Comparison of ENCODE assay signal across 8 cellular contexts in the genomic region with DNA sequence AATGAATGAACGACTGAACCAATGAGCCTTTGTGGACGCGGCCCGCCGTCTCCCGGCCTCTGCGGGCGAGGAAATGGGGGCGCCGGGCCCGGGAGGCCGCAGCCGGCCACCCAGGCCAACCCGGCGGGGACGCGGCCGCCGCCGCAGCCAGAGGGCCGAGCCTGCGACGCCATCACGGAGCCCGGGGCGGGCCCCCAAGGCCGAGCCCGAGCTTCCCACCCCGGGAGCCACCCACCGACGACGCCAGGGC. TPM values are rescaled to one million over a fixed set of nuclear protein-coding genes. Genes with fewer than 3 reads are reported as not detected.
DNase-seq lines count a peak whose midpoint lies in the region; ATAC-seq, FAIRE-seq and TF ChIP-seq lines count a peak whose summit lies in the region.

No MANE protein-coding gene starts in this region.

- BruUV-seq in K562 (replicated peaks; lab: Mats Ljungman, UMichigan) = no TSS peak

- DNase-seq in AG04450 (ENCODE audit: low read depth, low spot score) (no peak), K562 (ENCODE audit: extremely low read depth in 1 of 4, low spot score in 3 of 4) (no peak), NCI-H1092 (lab: John Stamatoyannopoulos, UW) (no peak), HuH-7.5 (ENCODE audit: low spot score) (no peak), NCI-H2227 treated with DMSO at 0.1 percent for 48 hours (lab: John Stamatoyannopoulos, UW) (no peak)

- H3K27ac ChIP-seq in AG04450 (ENCODE audit: low read depth, low read length) = peak overlapping the region; percentile 68
- H3K27ac ChIP-seq in HEK293 (ENCODE audit: extremely low read depth, low read depth, low read length) = peak overlapping the region; percentile 94
- H3K27ac ChIP-seq in K562 (ENCODE audit: extremely low read depth, low read depth, low read length) = peak overlapping the region; percentile 99
- H3K27ac ChIP-seq in mucosa of rectum (ENCODE audit: low read depth in 2 of 2, low read length in 2 of 2) = peak overlapping the region; percentile 91

- H3K4me3 ChIP-seq in AG04450 (ENCODE audit: low read depth, low read length) (peak overlapping the region; percentile 85), HEK293 (ENCODE audit: low read depth, low read length) (peak overlapping the region; percentile 68), K562 (peak overlapping the region; percentile 98), mucosa of rectum (ENCODE audit: low read length in 2 of 2) (peak overlapping the region; percentile 89 to 99)

- TF ChIP-seq RAD21 in K562 (CRISPR knock-in tag; conservative IDR thresholded peaks at IDR 0.05 in 1 of 2, IDR thresholded peaks at IDR 0.05 in 1 of 2) = no peak

- no peak for TF ChIP-seq EP300 in K562 (IDR thresholded peaks at IDR 0.05; ENCODE audit: low read length)

- peak overlapping the region; percentile 88 for H3K4me2 ChIP-seq in K562 (ENCODE audit: insufficient read depth, low read length)

- H3K79me2 ChIP-seq in K562 (ENCODE audit: control insufficient read depth, insufficient read depth, low read length) = peaks cover 88% of the 10 kb centered on the region

- ATAC-seq in K562 = peak; percentile 25
- ATAC-seq in GM18498 (IDR thresholded peaks at IDR 0.05; ENCODE audit: unreplicated experiment) = no peak

- peak overlapping the region; percentile 100; the same call in 1 of the 2 replicates for H2AFZ ChIP-seq in K562 (ENCODE audit: low read depth, low read length)

- H3K27me3 ChIP-seq in AG04450 (ENCODE audit: control insufficient read depth, insufficient read depth, low read length) = no peaks in the 10 kb centered on the region
- H3K27me3 ChIP-seq in K562 (ENCODE audit: control insufficient read depth in 2 of 2, insufficient read depth in 2 of 2, low read length in 2 of 2) = no peaks in the 10 kb centered on the region
- H3K27me3 ChIP-seq in mucosa of rectum (ENCODE audit: control insufficient read depth in 2 of 2, insufficient read depth in 2 of 2, low read length in 2 of 2) = no peaks in the 10 kb centered on the region

- WGBS in K562 (ENCODE audit: insufficient coverage, low coverage, missing lambda C conversion rate) = 0% methylated on average over 3 of the region's 32 CpGs

- POLR2A ChIA-PET in AG04450 (lab: Yijun Ruan, JAX) = no interaction called here
- POLR2A ChIA-PET in HEK293 (lab: Yijun Ruan, JAX) = interaction anchor here (0.5 kb wide), 1 partner anchor 109 kb away, joined by 3 read pairs; no protein-coding TSS in a partner anchor
- POLR2A ChIA-PET in K562 (lab: Yijun Ruan, JAX) = no interaction called here

- H3K4me1 ChIP-seq in HEK293 (ENCODE audit: control insufficient read depth, insufficient read depth, low read length) = no peaks in the 10 kb centered on the region
- H3K4me1 ChIP-seq in K562 (replicated peaks in 1 of 2; ENCODE audit: control insufficient read depth in 2 of 2, insufficient read depth in 2 of 2, low read length in 2 of 2) = peaks cover 4 to 30% of the 10 kb centered on the region in 2 experiments; a peak in 3 of 5 replicates
- peaks cover 9 to 15% of the 10 kb centered on the region in 2 donors for H3K4me1 ChIP-seq in mucosa of rectum (ENCODE audit: control insufficient read depth in 2 of 2, insufficient read depth in 2 of 2, low read length in 2 of 2)

- no peak for TF ChIP-seq CTCF in AG04450 (IDR thresholded peaks at IDR 0.05; ENCODE audit: low read depth, low read length)
- no peak for TF ChIP-seq CTCF in HEK293 (tag by site-specific recombination; IDR thresholded peaks at IDR 0.05)
- no peak for TF ChIP-seq CTCF in K562 (IDR thresholded peaks at IDR 0.05 in 2 of 3, conservative IDR thresholded peaks at IDR 0.05 in 1 of 3; ENCODE audit: insufficient read depth in 2 of 3, low read depth in 1 of 3, low read length in 3 of 3)

- in situ Hi-C loops in K562 (cut with MboI) = no loop called here

- H3K36me3 ChIP-seq in HEK293 (ENCODE audit: control insufficient read depth in 2 of 2, insufficient read depth in 1 of 2, low read length in 2 of 2) = peaks cover 30 to 56% of the 10 kb centered on the region in 2 experiments
- peaks cover 63% of the 10 kb centered on the region for H3K36me3 ChIP-seq in K562 (ENCODE audit: control insufficient read depth, insufficient read depth, low read length)
- H3K36me3 ChIP-seq in mucosa of rectum (ENCODE audit: control insufficient read depth in 2 of 2, insufficient read depth in 2 of 2, low read length in 2 of 2) = peaks cover 10 to 15% of the 10 kb centered on the region in 2 donors

- no peak for TF ChIP-seq POLR2A in K562 (conservative IDR thresholded peaks at IDR 0.05)

- H4K20me1 ChIP-seq in K562 (replicated peaks; ENCODE audit: control insufficient read depth, insufficient read depth, low read length) = no peaks in the 10 kb centered on the region; the same call in 1 of the 2 replicates

- H3K9me1 ChIP-seq in K562 (ENCODE audit: control insufficient read depth, insufficient read depth, low read length) = no peaks in the 10 kb centered on the region

- H3K9ac ChIP-seq in K562 (ENCODE audit: insufficient read depth in 1 of 2, low read depth in 2 of 2, low read length in 2 of 2) (peak overlapping the region; percentile 95 to 99), mucosa of rectum (ENCODE audit: low read depth in 1 of 2, low read length in 2 of 2) (peak overlapping the region; percentile 68 to 91)

- FAIRE-seq in K562 (lab: Jason Lieb, UNC) = no peak

- intact Hi-C loops in K562 (cut with micrococcal nuclease) = loop anchor here (2.0 kb wide), 1 partner anchor 72 kb away; no protein-coding TSS in a partner anchor

- CTCF ChIA-PET in AG04450 (lab: Charles Lee) = interaction anchor here (0.6 kb wide), 1 partner anchor 153 kb away, joined by 3 read pairs; no protein-coding TSS in a partner anchor
- CTCF ChIA-PET in HEK293 (lab: Yijun Ruan, JAX) = no interaction called here
- CTCF ChIA-PET in K562 (lab: Yijun Ruan, JAX; ENCODE audit: low intra/inter-chr PET ratio) = no interaction called here

- H3K9me3 ChIP-seq in AG04450 (ENCODE audit: control insufficient read depth, insufficient read depth, low read length) (peaks cover 6% of the 10 kb centered on the region; the same call in 1 of the 2 replicates), HEK293 (ENCODE audit: control insufficient read depth, insufficient read depth, low read depth, low read length) (no peaks in the 10 kb centered on the region), K562 (replicated peaks; ENCODE audit: control insufficient read depth, insufficient read depth, low read depth, low read length) (0 out of 2 replicates have a peak, but pooled peaks cover 4% of the 10 kb centered on the region), mucosa of rectum (ENCODE audit: control insufficient read depth in 2 of 2, low read length in 2 of 2) (no peaks in the 10 kb centered on the region)

RNA-seq across cellular contexts. Expression of a gene that starts 0.2 kb away (rescaled TPM):
- polyA plus RNA-seq in AG04450 (2011; rRNA removed) = 39.2 and 44.2 TPM in 2 replicates
- polyA minus RNA-seq in AG04450 (2011; rRNA and poly(A)+ RNA removed) = 24.9 and 29.3 TPM in 2 replicates
- 383 and 414 TPM in 2 replicates for total RNA-seq in K562 (2011; cell fraction: chromatin; rRNA removed; ENCODE audit: low replicate concordance)
- 210 and 215 TPM in 2 replicates for total RNA-seq in K562 (2011; cell fraction: nucleolus; rRNA removed)
- total RNA-seq in K562 (2011; cell fraction: nucleoplasm; rRNA removed) = 214 and 219 TPM in 2 replicates
- 50.6 and 61.7 TPM in 2 replicates for total RNA-seq in K562 (2014; rRNA removed)
- total RNA-seq in K562 (2014; rRNA removed; fragmentation: Illumina TruSeq; extraction: Trizol) = 63.1 and 70.8 TPM in 2 replicates
- total RNA-seq in K562 (2015; rRNA removed; fragmentation: Illumina TruSeq; extraction: Trizol) = 60.5 and 61.8 TPM in 2 replicates
- 96.4 and 97.5 TPM in 2 replicates for total RNA-seq in K562 (2021)
- polyA plus RNA-seq in K562 (2011; rRNA removed) = 101 and 135 TPM in 2 replicates
- polyA plus RNA-seq in K562 (2011; cell fraction: cytosol; rRNA removed) = 49.7 and 83.6 TPM in 2 replicates
- polyA plus RNA-seq in K562 (2011; cell fraction: nucleus; rRNA removed) = 318 and 368 TPM in 2 replicates
- 73.8 and 103 TPM in 2 replicates for polyA plus RNA-seq in K562 (2012)
- 82.8 and 89.9 TPM in 2 replicates for polyA plus RNA-seq in K562 (2014; fragmentation: Illumina TruSeq; extraction: Trizol)
- polyA plus RNA-seq in K562 (2014; fragmentation: Nextera tagmentation; extraction: Ambion mirVana) = 10 to 100 TPM; 13.1 to 22.6 TPM
- 93.0 and 120 TPM in 2 replicates for polyA plus RNA-seq in K562 (2014; rRNA removed)
- polyA minus RNA-seq in K562 (2011; rRNA and poly(A)+ RNA removed) = 58.5 and 77.2 TPM in 2 replicates
- polyA minus RNA-seq in K562 (2011; cell fraction: cytosol; rRNA and poly(A)+ RNA removed) = 32.1 and 32.5 TPM in 2 replicates
- 80.9 and 135 TPM in 2 replicates for polyA minus RNA-seq in K562 (2011; cell fraction: nucleus; rRNA and poly(A)+ RNA removed)

RNA-seq across cellular contexts. Expression of a gene that starts 0.3 kb away (rescaled TPM):
- 18.9 and 26.4 TPM in 2 replicates for polyA plus RNA-seq in AG04450 (2011; rRNA removed)
- polyA minus RNA-seq in AG04450 (2011; rRNA and poly(A)+ RNA removed) = 26.9 and 38.1 TPM in 2 replicates
- total RNA-seq in K562 (2011; cell fraction: chromatin; rRNA removed; ENCODE audit: low replicate concordance) = 30.4 and 88.7 TPM in 2 replicates
- 63.9 and 75.1 TPM in 2 replicates for total RNA-seq in K562 (2011; cell fraction: nucleolus; rRNA removed)
- 40.5 and 41.2 TPM in 2 replicates for total RNA-seq in K562 (2011; cell fraction: nucleoplasm; rRNA removed)
- 93.4 and 116 TPM in 2 replicates for total RNA-seq in K562 (2014; rRNA removed)
- 25.9 and 40.9 TPM in 2 replicates for total RNA-seq in K562 (2014; rRNA removed; fragmentation: Illumina TruSeq; extraction: Trizol)
- total RNA-seq in K562 (2015; rRNA removed; fragmentation: Illumina TruSeq; extraction: Trizol) = 62.3 and 63.9 TPM in 2 replicates
- 69.2 and 73.4 TPM in 2 replicates for total RNA-seq in K562 (2021)
- polyA plus RNA-seq in K562 (2011; rRNA removed) = 38.1 and 47.1 TPM in 2 replicates
- 48.2 and 88.3 TPM in 2 replicates for polyA plus RNA-seq in K562 (2011; cell fraction: cytosol; rRNA removed)
- polyA plus RNA-seq in K562 (2011; cell fraction: nucleus; rRNA removed) = 48.6 and 65.2 TPM in 2 replicates
- polyA plus RNA-seq in K562 (2012) = 53.4 and 54.5 TPM in 2 replicates
- polyA plus RNA-seq in K562 (2014; fragmentation: Illumina TruSeq; extraction: Trizol) = 63.6 and 75.5 TPM in 2 replicates
- 1 to 10 TPM; 2.1 to 5.4 TPM for polyA plus RNA-seq in K562 (2014; fragmentation: Nextera tagmentation; extraction: Ambion mirVana)
- polyA plus RNA-seq in K562 (2014; rRNA removed) = 65.4 and 76.3 TPM in 2 replicates
- 23.4 and 39.5 TPM in 2 replicates for polyA minus RNA-seq in K562 (2011; rRNA and poly(A)+ RNA removed)
- 50.9 and 61.3 TPM in 2 replicates for polyA minus RNA-seq in K562 (2011; cell fraction: cytosol; rRNA and poly(A)+ RNA removed)
- polyA minus RNA-seq in K562 (2011; cell fraction: nucleus; rRNA and poly(A)+ RNA removed) = 25.5 and 25.7 TPM in 2 replicates

RNA-seq across cellular contexts. Expression of a gene that starts 30.7 kb away (rescaled TPM):
- polyA plus RNA-seq in AG04450 (2011; rRNA removed) (3.7 and 4.8 TPM in 2 replicates), K562 (2011; rRNA removed) (17.0 and 19.4 TPM in 2 replicates), K562 (2014; fragmentation: Illumina TruSeq; extraction: Trizol) (16.4 and 23.3 TPM in 2 replicates), K562 (2014; fragmentation: Nextera tagmentation; extraction: Ambion mirVana) (1 to 10 TPM in 1 of 2 experiments, under 1 TPM in 1; 0.59 to 2.0 TPM), K562 (2014; rRNA removed) (24.7 and 25.5 TPM in 2 replicates)
- polyA minus RNA-seq in AG04450 (2011; rRNA and poly(A)+ RNA removed) = 4.8 and 8.8 TPM in 2 replicates
- 32.0 and 85.4 TPM in 2 replicates for total RNA-seq in K562 (2011; cell fraction: chromatin; rRNA removed; ENCODE audit: low replicate concordance)
- total RNA-seq in K562 (2011; cell fraction: nucleolus; rRNA removed) = 50.1 and 57.7 TPM in 2 replicates
- 45.2 and 57.4 TPM in 2 replicates for total RNA-seq in K562 (2011; cell fraction: nucleoplasm; rRNA removed)
- total RNA-seq in K562 (2014; rRNA removed) (14.1 and 15.1 TPM in 2 replicates), K562 (2014; rRNA removed; fragmentation: Illumina TruSeq; extraction: Trizol) (7.9 and 10.5 TPM in 2 replicates), K562 (2015; rRNA removed; fragmentation: Illumina TruSeq; extraction: Trizol) (8.7 and 9.9 TPM in 2 replicates), K562 (2021) (30.2 and 32.2 TPM in 2 replicates)
- polyA plus RNA-seq in K562 (2011; cell fraction: cytosol; rRNA removed) = 21.5 and 36.4 TPM in 2 replicates
- polyA plus RNA-seq in K562 (2011; cell fraction: nucleus; rRNA removed) = 66.0 and 91.7 TPM in 2 replicates
- 17.8 and 23.7 TPM in 2 replicates for polyA plus RNA-seq in K562 (2012)
- polyA minus RNA-seq in K562 (2011; rRNA and poly(A)+ RNA removed) = 6.5 and 10.2 TPM in 2 replicates
- 11.4 and 14.1 TPM in 2 replicates for polyA minus RNA-seq in K562 (2011; cell fraction: cytosol; rRNA and poly(A)+ RNA removed)
- polyA minus RNA-seq in K562 (2011; cell fraction: nucleus; rRNA and poly(A)+ RNA removed) = 13.1 and 13.3 TPM in 2 replicates
